In the genomic region with DNA sequence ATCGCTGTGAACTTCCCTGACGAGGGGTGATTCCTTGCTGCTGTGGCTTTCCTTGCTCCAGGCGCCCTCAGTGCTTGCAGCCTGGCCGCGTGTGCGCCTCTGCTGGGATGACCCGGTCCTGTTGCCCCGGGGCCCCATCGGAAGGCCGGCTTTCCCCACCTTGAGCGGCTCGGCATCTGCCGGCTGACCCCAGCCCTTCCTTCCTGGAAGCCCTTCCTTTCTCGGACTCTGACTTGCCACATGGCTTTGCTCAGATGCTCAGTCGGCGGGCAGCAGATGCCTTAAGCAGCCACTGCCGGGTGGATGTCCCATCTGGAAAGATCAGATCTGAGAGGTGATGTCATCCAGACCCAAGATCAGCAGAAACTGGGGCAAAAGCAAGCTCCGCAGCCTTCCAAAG, we compare ENCODE assay signal across 15 cellular contexts.
DNase-seq lines count a peak whose midpoint lies in the region; FAIRE-seq and TF ChIP-seq lines count a peak whose summit lies in the region.
"Had no signal": no experiment of that assay in that cellular context is flagged by ENCODE, and none has a peak within 500 bp of the region (broad histone marks: within the 10 kb centered on the region; RNA-seq: fewer than 3 reads in every experiment).

No MANE protein-coding gene starts in this region.

- H3K4me2 ChIP-seq in endothelial cell of umbilical vein (ENCODE audit: insufficient read depth, low read length) (peak overlapping the region; percentile 12), mesendoderm (ENCODE audit: low read length) (no peak overlapping the region)

- H3K27me3 ChIP-seq in endothelial cell of umbilical vein (ENCODE audit: control insufficient read depth in 2 of 2, insufficient read depth in 2 of 2, low read length in 2 of 2): no peaks in the 10 kb centered on the region
- H3K27me3 ChIP-seq in mesendoderm (ENCODE audit: insufficient read depth, low read length, poor library complexity): no peaks in the 10 kb centered on the region

- BruUV-seq in endothelial cell of umbilical vein (replicated peaks; lab: Mats Ljungman, UMichigan): no TSS peak

- POLR2A ChIA-PET in endothelial cell of umbilical vein (lab: Charles Lee): no interaction called here

- H2BK120ac ChIP-seq in mesendoderm (ENCODE audit: low read depth, low read length): no peak overlapping the region

- no peak overlapping the region for H4K8ac ChIP-seq in mesendoderm (ENCODE audit: low read depth, low read length)

- H3K79me1 ChIP-seq in mesendoderm (ENCODE audit: low read length): no peaks in the 10 kb centered on the region

- no peaks in the 10 kb centered on the region for H3K9me3 ChIP-seq in endothelial cell of umbilical vein (replicated peaks; ENCODE audit: control insufficient read depth, insufficient read depth, low read length)
- H3K9me3 ChIP-seq: esophagus muscularis mucosa, prostate gland had no signal

- no peak overlapping the region for H3K23ac ChIP-seq in mesendoderm (ENCODE audit: low read length)

- H3K36me3 ChIP-seq in endothelial cell of umbilical vein (ENCODE audit: control insufficient read depth in 2 of 2, extremely low read depth in 1 of 2, insufficient read depth in 2 of 2, low read length in 2 of 2) (no peaks in the 10 kb centered on the region), mesendoderm (ENCODE audit: control insufficient read depth, insufficient read depth, low read length) (no peaks in the 10 kb centered on the region)
- H3K36me3 ChIP-seq: esophagus muscularis mucosa, prostate gland had no signal

- intact Hi-C loops in endothelial cell of umbilical vein (cut with micrococcal nuclease): loop anchor here (2.0 kb wide), 1 partner anchor 28 kb away; no protein-coding TSS in a partner anchor

- H3K9ac ChIP-seq in endothelial cell of umbilical vein (replicated peaks; ENCODE audit: extremely low read depth, insufficient read depth, low read length) (no peak overlapping the region), mesendoderm (ENCODE audit: low read length) (no peak overlapping the region)

- no peak overlapping the region for H2BK15ac ChIP-seq in mesendoderm (replicated peaks; ENCODE audit: low read depth)

- no peak overlapping the region for H4K5ac ChIP-seq in mesendoderm (ENCODE audit: low read length)

- dilution Hi-C loops in endothelial cell of umbilical vein (cut with MboI; ENCODE audit: extremely low pct_ligation_motif_present, low sequenced_read_pairs): no loop called here

- H3K4me3 ChIP-seq in endothelial cell of umbilical vein (replicated peaks in 1 of 3; ENCODE audit: insufficient read depth in 1 of 3, low read depth in 1 of 3, low read length in 3 of 3) (no peak overlapping the region), mesendoderm (ENCODE audit: low read length) (no peak overlapping the region)
- H3K4me3 ChIP-seq: esophagus muscularis mucosa, PC-9, prostate gland had no signal

- H2AK5ac ChIP-seq in mesendoderm (ENCODE audit: low read length): no peak overlapping the region

- H3K18ac ChIP-seq in mesendoderm (ENCODE audit: low read length): peak overlapping the region; percentile 46

- H3K9me1 ChIP-seq in endothelial cell of umbilical vein (replicated peaks; ENCODE audit: control insufficient read depth, extremely low read depth, insufficient read depth, low read length): no peaks in the 10 kb centered on the region

- H4K20me1 ChIP-seq in endothelial cell of umbilical vein (replicated peaks; ENCODE audit: control insufficient read depth, extremely low read depth, insufficient read depth, low read length): no peaks in the 10 kb centered on the region

- peak; percentile 72 for DNase-seq in DMS 273 (lab: John Stamatoyannopoulos, UW; ENCODE audit: unreplicated experiment)
- DNase-seq in NCI-H524 treated with DMSO at 0.1 percent for 48 hours (lab: John Stamatoyannopoulos, UW): peak; percentile 35
- peak; percentile 52 for DNase-seq in endothelial cell of umbilical vein (ENCODE audit: low read depth, low spot score)
- DNase-seq in mesendoderm: no peak
- no peak for DNase-seq in T-helper 9 cell
- DNase-seq in Ammon's horn (ENCODE audit: low spot score): no peak
- DNase-seq in NCI-H2171 treated with DMSO at 0.1 percent for 48 hours (lab: John Stamatoyannopoulos, UW): no peak
- no peak for DNase-seq in AG08396 (ENCODE audit: low spot score)
- DNase-seq: DMS79, NCI-H1417 treated with DMSO at 0.1 percent for 48 hours, PC-9 had no signal

- FAIRE-seq in endothelial cell of umbilical vein (lab: Jason Lieb, UNC): peak; percentile 43
- FAIRE-seq: colon, GM12891 had no signal

- no peak overlapping the region for H3K4ac ChIP-seq in mesendoderm (ENCODE audit: low read depth, low read length)

- H3K56ac ChIP-seq in mesendoderm (ENCODE audit: low read length): no peak overlapping the region

- CTCF ChIA-PET in endothelial cell of umbilical vein (lab: Charles Lee): no interaction called here

- no peak for TF ChIP-seq POLR2A in endothelial cell of umbilical vein (IDR thresholded peaks at IDR 0.05; ENCODE audit: low read depth, low read length)

- H3K27ac ChIP-seq in endothelial cell of umbilical vein (ENCODE audit: insufficient read depth, low read depth, low read length): no peak overlapping the region
- no peak overlapping the region for H3K27ac ChIP-seq in mesendoderm (ENCODE audit: low read depth, low read length)
- H3K27ac ChIP-seq: esophagus muscularis mucosa, PC-9, prostate gland had no signal

- no peak overlapping the region for H2BK5ac ChIP-seq in mesendoderm (ENCODE audit: low read length)

- H2AFZ ChIP-seq in endothelial cell of umbilical vein (ENCODE audit: low read depth, low read length): peak overlapping the region; percentile 53
- H2AFZ ChIP-seq: PC-9 had no signal

- WGBS in mesendoderm (ENCODE audit: extremely low coverage, insufficient coverage, low lambda C conversion rate): no CpG with 5 or more reads among the region's 18 CpGs

- TF ChIP-seq CTCF in endothelial cell of umbilical vein (IDR thresholded peaks at IDR 0.05; ENCODE audit: extremely low read depth in 1 of 2, insufficient read depth in 1 of 2, low read depth in 1 of 2, low read length in 2 of 2): peak in 1 of 2 donors; percentile 9

- H3K4me1 ChIP-seq in endothelial cell of umbilical vein (ENCODE audit: control insufficient read depth, extremely low read depth, insufficient read depth, low read length) (peaks cover 10% of the 10 kb centered on the region), mesendoderm (ENCODE audit: control insufficient read depth, low read depth, low read length) (peaks cover 9% of the 10 kb centered on the region)
- H3K4me1 ChIP-seq: prostate gland had no signal

- H3K79me2 ChIP-seq in endothelial cell of umbilical vein (ENCODE audit: control insufficient read depth, insufficient read depth, low read length) (no peaks in the 10 kb centered on the region), mesendoderm (ENCODE audit: control insufficient read depth, insufficient read depth, low read length) (no peaks in the 10 kb centered on the region)

TF ChIP-seq in endothelial cell of umbilical vein, 7 proteins besides CTCF, POLR2A, EP300 and RAD21:
- TF ChIP-seq POLR2AphosphoS5 (IDR thresholded peaks at IDR 0.05; ENCODE audit: insufficient read depth, low read depth, low read length) (peak; percentile 12), MYC (IDR thresholded peaks at IDR 0.05; ENCODE audit: low read depth, low read length) (no peak), FOS (IDR thresholded peaks at IDR 0.05; ENCODE audit: borderline replicate concordance, insufficient read depth, low read length) (no peak), JUN (IDR thresholded peaks at IDR 0.05; ENCODE audit: borderline replicate concordance, insufficient read depth, insufficient read length, low read depth) (no peak)
- TF ChIP-seq, protein P1, sequence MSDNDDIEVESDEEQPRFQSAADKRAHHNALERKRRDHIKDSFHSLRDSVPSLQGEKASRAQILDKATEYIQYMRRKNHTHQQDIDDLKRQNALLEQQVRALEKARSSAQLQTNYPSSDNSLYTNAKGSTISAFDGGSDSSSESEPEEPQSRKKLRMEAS (IDR thresholded peaks at IDR 0.05; ENCODE audit: insufficient read depth, insufficient read length): no peak

Comparison
In these comparisons a context has a peak if more than half of its experiments do, and no peak if none do; other contexts are left out.
1. DNase-seq: peak in DMS 273 (single experiment), NCI-H524 treated with DMSO at 0.1 percent for 48 hours (single experiment) and endothelial cell of umbilical vein (single experiment); none in mesendoderm (single experiment), T-helper 9 cell (single experiment), Ammon's horn (single experiment), NCI-H2171 treated with DMSO at 0.1 percent for 48 hours (single experiment) and AG08396 (single experiment).